11 cellular contexts compared by ENCODE assay signal in genomic region chr4:36414248-36414647, GRCh38.
A peak's percentile ranks its signal among the peaks of the same experiment; 100 is the strongest.
DNase-seq lines count a peak whose midpoint lies in the region; ATAC-seq and TF ChIP-seq lines count a peak whose summit lies in the region.
"Had no signal": no experiment of that assay in that cellular context is flagged by ENCODE, and none has a peak within 500 bp of the region (broad histone marks: within the 10 kb centered on the region; RNA-seq: fewer than 3 reads in every experiment).

No MANE protein-coding gene starts in this region.

- H3K27me3 ChIP-seq in KMS-11 (ENCODE audit: insufficient read depth, low read depth) (no peaks in the 10 kb centered on the region), neural cell (ENCODE audit: insufficient read depth, low read depth, low read length) (no peaks in the 10 kb centered on the region)

- TF ChIP-seq CTCF in GM12865 (IDR thresholded peaks at IDR 0.05; ENCODE audit: insufficient read depth, low read depth, low read length, missing control alignments), result peak; percentile 29
- TF ChIP-seq CTCF in KMS-11 (conservative IDR thresholded peaks at IDR 0.05; ENCODE audit: low read depth, low read length), result peak; percentile 43; the same call in 1 of the 2 replicates
- TF ChIP-seq CTCF in VCaP (conservative IDR thresholded peaks at IDR 0.05), result peak; percentile 80
- TF ChIP-seq CTCF in neural cell (IDR thresholded peaks at IDR 0.05; ENCODE audit: poor library complexity, severe bottlenecking), result peak; percentile 69

- H3K9ac ChIP-seq in KMS-11, result no peak overlapping the region
- no peak overlapping the region for H3K9ac ChIP-seq in neural cell (ENCODE audit: low read length)

- no peaks in the 10 kb centered on the region for H3K9me2 ChIP-seq in neural cell (ENCODE audit: insufficient read depth, low read length)

- intact Hi-C loops in left colon (cut with DNase I, micrococcal nuclease), result no loop called here

- DNase-seq in GM12865 (ENCODE audit: low read depth), result peak; percentile 24
- no peak for DNase-seq in COLO829 (ENCODE audit: low spot score)
- DNase-seq in left colon, result no peak
- no peak for DNase-seq in amygdala (lab: John Stamatoyannopoulos, UW)
- DNase-seq: activated CD4-positive, CD25-positive, alpha-beta regulatory T cell treated with anti-CD3 and anti-CD28 coated beads, Interleukin-2, amount 50 U/mL, for 72 hours; activated naive CD8-positive, alpha-beta T cell treated with anti-CD3 and anti-CD28 coated beads, Interleukin-2, amount 10 ng/mL, durations not matched to agents 7 days and 5 days; GOT3; substantia nigra had no signal

- no peaks in the 10 kb centered on the region for H3F3A ChIP-seq in neural cell (ENCODE audit: insufficient read depth, low read length, poor library complexity, severe bottlenecking)

- H3K36me3 ChIP-seq in KMS-11 (ENCODE audit: insufficient read depth) (no peaks in the 10 kb centered on the region), neural cell (ENCODE audit: insufficient read depth, low read length) (no peaks in the 10 kb centered on the region)

- H3K79me2 ChIP-seq in KMS-11 (ENCODE audit: insufficient read depth, low read depth) (no peaks in the 10 kb centered on the region), neural cell (replicated peaks; ENCODE audit: insufficient read depth, low read length) (no peaks in the 10 kb centered on the region)

- H4K20me1 ChIP-seq in KMS-11 (ENCODE audit: insufficient read depth) (no peaks in the 10 kb centered on the region), neural cell (ENCODE audit: insufficient read depth) (no peaks in the 10 kb centered on the region)

- no peak for ATAC-seq in left colon

- no peaks in the 10 kb centered on the region for H3K4me1 ChIP-seq in KMS-11 (ENCODE audit: low read depth, poor library complexity, severe bottlenecking)

- TF ChIP-seq RAD21 in neural cell (conservative IDR thresholded peaks at IDR 0.05), result peak; percentile 76

- no peaks in the 10 kb centered on the region for H3K9me3 ChIP-seq in neural cell (ENCODE audit: low read length)

- H3K27ac ChIP-seq in KMS-11 (no peak overlapping the region), VCaP (no peak overlapping the region), neural cell (ENCODE audit: low read length) (no peak overlapping the region)

- H3K4me3 ChIP-seq in GM12865 (ENCODE audit: low read depth, low read length) (no peak overlapping the region), KMS-11 (IDR thresholded peaks at IDR 0.05; ENCODE audit: insufficient read depth, low read depth, low read length) (no peak overlapping the region), neural cell (ENCODE audit: low read length) (no peak overlapping the region)

- no peak for TF ChIP-seq EP300 in neural cell (conservative IDR thresholded peaks at IDR 0.05; ENCODE audit: poor library complexity, severe bottlenecking)

- H3K4me2 ChIP-seq in KMS-11, result no peak overlapping the region
- H3K4me2 ChIP-seq in neural cell (ENCODE audit: low read length), result no peak overlapping the region

- H2AFZ ChIP-seq in KMS-11 (ENCODE audit: low read depth) (no peak overlapping the region), neural cell (ENCODE audit: low read depth, low read length) (no peak overlapping the region)

TF ChIP-seq in neural cell, 6 proteins besides CTCF, POLR2A, EP300 and RAD21:
- TF ChIP-seq SMC3 (conservative IDR thresholded peaks at IDR 0.05; ENCODE audit: poor library complexity) (peak; percentile 79), POLR2AphosphoS5 (IDR thresholded peaks at IDR 0.05) (no peak), TAF1 (IDR thresholded peaks at IDR 0.05; ENCODE audit: low read depth) (no peak)

Comparison
In these comparisons a context has a peak if more than half of its experiments do, and no peak if none do; other contexts are left out.
1. CTCF ChIP-seq: peak in every context shown above with its lines; median percentile 80 in VCaP; 69 in neural cell; 43 in KMS-11; 29 in GM12865.